8 cellular contexts compared by ENCODE assay signal in genomic region chr9:135075234-135076142, GRCh38. TPM values are rescaled to one million over a fixed set of nuclear protein-coding genes. Genes with fewer than 3 reads are reported as not detected.
A peak's percentile ranks its signal among the peaks of the same experiment; 100 is the strongest.
DNase-seq lines count a peak whose midpoint lies in the region; ATAC-seq and FAIRE-seq lines count a peak whose summit lies in the region.

No MANE protein-coding gene starts in this region.

- H3K79me2 ChIP-seq in Karpas-422 (ENCODE audit: low read length): no peaks in the 10 kb centered on the region

- H4K20me1 ChIP-seq in Karpas-422 (ENCODE audit: insufficient read depth, low read depth, low read length): no peaks in the 10 kb centered on the region

- H3K4me2 ChIP-seq in Karpas-422 (ENCODE audit: low read depth, low read length, poor library complexity, severe bottlenecking): no peak overlapping the region

- H3K36me3 ChIP-seq in Karpas-422 (ENCODE audit: insufficient read depth, low read length): no peaks in the 10 kb centered on the region

- H3K4me1 ChIP-seq in Karpas-422 (ENCODE audit: low read length): no peaks in the 10 kb centered on the region

- no peak overlapping the region for H3K27ac ChIP-seq in Karpas-422 (ENCODE audit: low read length)

- no peak overlapping the region for H2AFZ ChIP-seq in Karpas-422 (ENCODE audit: low read length)

- no peak overlapping the region for H3K9ac ChIP-seq in Karpas-422 (ENCODE audit: low read length)

- H3K9me3 ChIP-seq in Karpas-422 (ENCODE audit: low read length): no peaks in the 10 kb centered on the region

- no peaks in the 10 kb centered on the region for H3K9me2 ChIP-seq in Karpas-422 (replicated peaks; ENCODE audit: insufficient read depth, low read length)

- H3K4me3 ChIP-seq in Karpas-422 (ENCODE audit: low read length): no peak overlapping the region

- H3K27me3 ChIP-seq in Karpas-422 (ENCODE audit: low read length): no peaks in the 10 kb centered on the region

- no peak for ATAC-seq in HG02588 (IDR thresholded peaks at IDR 0.05; ENCODE audit: unreplicated experiment)

- peak; percentile 77 for DNase-seq in Ammon's horn (ENCODE audit: low spot score)
- peak; percentile 38 for DNase-seq in NCI-H2227 treated with DMSO at 0.1 percent for 48 hours (lab: John Stamatoyannopoulos, UW)
- DNase-seq in frontal cortex (ENCODE audit: low spot score in 2 of 2): peak; percentile 72 to 84
- DNase-seq in nucleus accumbens (lab: John Stamatoyannopoulos, UW): peak in 52 of 56 donors; percentile 13 to 84 (median 61)
- DNase-seq in Karpas-422: no peak
- no peak for DNase-seq in RPMI8226
- no peak for DNase-seq in KG1 (lab: John Stamatoyannopoulos, UW)

- FAIRE-seq in frontal cortex (lab: Jason Lieb, UNC): no peak

RNA-seq across cellular contexts. Expression of gene OLFM1, which starts 12.0 kb away (rescaled TPM):
- total RNA-seq in frontal cortex: 69.7 TPM
- total RNA-seq in Karpas-422 (2014; rRNA removed; shearing (Covaris generic); ENCODE audit: low replicate concordance): not detected in 2 replicates

Comparison
In these comparisons a context has a peak if more than half of its experiments do, and no peak if none do; other contexts are left out.
1. DNase-seq: peak in Ammon's horn (single experiment), NCI-H2227 treated with DMSO at 0.1 percent for 48 hours (single experiment), frontal cortex (2 of 2) and nucleus accumbens (52 of 56); none in Karpas-422 (single experiment), RPMI8226 (single experiment) and KG1 (single experiment).
2. RNA of gene OLFM1, which starts 12.0 kb away (total RNA-seq): 69.7 TPM in frontal cortex (single experiment); not detected in Karpas-422; every median in the first group is over 10 times any median in the second.